ENCODE assay signal across 8 cellular contexts in the genomic region with DNA sequence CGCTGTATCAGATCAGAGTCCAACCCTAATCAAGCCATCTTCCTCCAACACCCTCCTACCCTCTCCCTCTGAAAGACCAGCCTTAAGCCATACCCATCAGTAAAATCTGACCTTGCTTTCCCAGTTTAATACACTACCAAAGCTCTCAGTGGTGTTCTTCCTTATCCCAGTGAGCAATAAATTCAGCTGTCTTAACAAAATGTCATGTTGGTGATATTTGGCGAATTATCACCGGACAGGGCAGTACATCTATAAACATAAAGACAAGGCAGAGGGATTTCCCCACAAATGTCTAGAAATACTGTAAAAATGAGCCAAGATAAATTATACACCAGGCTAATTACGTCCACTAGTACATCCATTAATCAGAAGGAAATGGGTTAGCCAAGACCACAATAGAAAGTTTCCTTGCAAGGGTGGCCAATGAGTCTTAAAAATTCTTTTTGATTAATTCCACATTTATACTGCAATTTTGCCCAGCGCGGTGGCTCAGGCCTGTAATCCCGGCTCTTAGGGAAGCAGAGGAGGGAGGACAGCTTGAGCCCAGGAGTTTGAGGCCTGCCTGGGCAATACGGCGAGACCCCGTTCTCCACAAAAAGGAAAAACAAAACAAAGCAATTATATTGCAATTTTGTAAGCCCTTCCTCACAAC. TPM values are rescaled to one million over a fixed set of nuclear protein-coding genes. Genes with fewer than 3 reads are reported as not detected.
DNase-seq lines count a peak whose midpoint lies in the region; ATAC-seq and TF ChIP-seq lines count a peak whose summit lies in the region.

No MANE protein-coding gene starts in this region.

- H3K4me2 ChIP-seq in IMR-90 (ENCODE audit: low read depth, low read length) (peak overlapping the region; percentile 99), mammary epithelial cell (ENCODE audit: insufficient read depth, low read depth, low read length) (peak overlapping the region; percentile 88)

- H3K14ac ChIP-seq in IMR-90 (replicated peaks; ENCODE audit: low read depth, low read length): peak overlapping the region; percentile 65

- H4K20me1 ChIP-seq in IMR-90 (ENCODE audit: insufficient read depth, low read length) (peaks cover 33% of the 10 kb centered on the region), mammary epithelial cell (ENCODE audit: insufficient read depth, low read length) (no peaks in the 10 kb centered on the region)

- H3K4me1 ChIP-seq in A673 (ENCODE audit: insufficient read depth, low read length, poor library complexity, severe bottlenecking) (peaks cover 5% of the 10 kb centered on the region), IMR-90 (ENCODE audit: control insufficient read depth, insufficient read depth, low read length) (peaks cover 2% of the 10 kb centered on the region), mammary epithelial cell (ENCODE audit: insufficient read depth, low read length) (peaks cover 12% of the 10 kb centered on the region), mucosa of descending colon (ENCODE audit: low read depth) (peaks cover 24% of the 10 kb centered on the region)

- H2AK5ac ChIP-seq in IMR-90 (ENCODE audit: low read depth, low read length): no peak overlapping the region

- H2BK15ac ChIP-seq in IMR-90 (ENCODE audit: low read depth, low read length): no peak overlapping the region

- peak overlapping the region; percentile 66; the same call in 1 of the 2 replicates for H4K5ac ChIP-seq in IMR-90 (ENCODE audit: low read depth, low read length)

- TF ChIP-seq CTCF in A673 (conservative IDR thresholded peaks at IDR 0.05; ENCODE audit: low read depth, low read length): no peak
- TF ChIP-seq CTCF in IMR-90 (conservative IDR thresholded peaks at IDR 0.05; ENCODE audit: low read depth, low read length): no peak
- TF ChIP-seq CTCF in mammary epithelial cell (conservative IDR thresholded peaks at IDR 0.05 in 1 of 2, IDR thresholded peaks at IDR 0.05 in 1 of 2; ENCODE audit: extremely low read depth in 1 of 2, insufficient read depth in 1 of 2, low read depth in 1 of 2, low read length in 2 of 2): no peak
- no peak for TF ChIP-seq CTCF in mucosa of descending colon (IDR thresholded peaks at IDR 0.05)

- peak overlapping the region; percentile 87; the same call in 1 of the 2 replicates for H3K56ac ChIP-seq in IMR-90 (ENCODE audit: extremely low read depth, insufficient read depth, low read length)

- H3K9me3 ChIP-seq in A673 (ENCODE audit: low read depth, low read length, poor library complexity, severe bottlenecking): no peaks in the 10 kb centered on the region
- no peaks in the 10 kb centered on the region for H3K9me3 ChIP-seq in IMR-90 (ENCODE audit: control insufficient read depth, insufficient read depth, low read length)
- H3K9me3 ChIP-seq in mammary epithelial cell (replicated peaks; ENCODE audit: insufficient read depth, low read length): no peaks in the 10 kb centered on the region
- H3K9me3 ChIP-seq in mucosa of descending colon: no peaks in the 10 kb centered on the region

- H4K91ac ChIP-seq in IMR-90 (ENCODE audit: insufficient read depth, low read depth, low read length): peak overlapping the region; percentile 76

- H2AK9ac ChIP-seq in IMR-90 (replicated peaks; ENCODE audit: low read depth, low read length, poor library complexity): peak overlapping the region; percentile 93

- CTCF ChIA-PET in A673 (lab: Charles Lee) (no interaction called here), IMR-90 (lab: Yijun Ruan, JAX) (no interaction called here), mammary epithelial cell (lab: Charles Lee; ENCODE audit: low non-redundant PET) (no interaction called here)

- H3K27ac ChIP-seq in A673 (ENCODE audit: low read depth, low read length, poor library complexity, severe bottlenecking) (peak overlapping the region; percentile 80), IMR-90 (ENCODE audit: insufficient read depth, low read length) (peak overlapping the region; percentile 89), mammary epithelial cell (ENCODE audit: insufficient read depth, low read depth, low read length) (peak overlapping the region; percentile 79)

- dilution Hi-C loops in IMR-90 (cut with HindIII; ENCODE audit: low sequenced_read_pairs, unreplicated experiment): no loop called here
- dilution Hi-C loops in mammary epithelial cell (cut with HindIII; ENCODE audit: low sequenced_read_pairs): no loop called here

- intact Hi-C loops in A673 (cut with micrococcal nuclease; ENCODE audit: unreplicated experiment): no loop called here
- intact Hi-C loops in IMR-90 (cut with micrococcal nuclease): loop anchor here (2.0 to 5.0 kb wide), 3 partner anchors 37 to 116 kb away; partner anchors contain the start of gene SLC35A1
- intact Hi-C loops in mammary epithelial cell (cut with micrococcal nuclease): loop anchor here (5.0 kb wide), 1 partner anchor 208 kb away; no protein-coding TSS in a partner anchor
- intact Hi-C loops in mucosa of descending colon (cut with DNase I, micrococcal nuclease): no loop called here

- DNase-seq in A673 (ENCODE audit: low spot score) (no peak), IMR-90 (no peak), mammary epithelial cell (peak; percentile 6), mucosa of descending colon (no peak), amniotic stem cell (lab: John Stamatoyannopoulos, UW) (no peak), NCI-H146 treated with DMSO at 0.1 percent for 48 hours (lab: John Stamatoyannopoulos, UW; ENCODE audit: unreplicated experiment) (no peak), superior temporal gyrus (ENCODE audit: extremely low spot score) (no peak)

- H3K79me1 ChIP-seq in IMR-90 (ENCODE audit: low read depth in 1 of 2, low read length in 2 of 2): peaks cover 23 to 56% of the 10 kb centered on the region in 2 experiments

- H3K9ac ChIP-seq in IMR-90 (ENCODE audit: low read depth, low read length) (peak overlapping the region; percentile 91), mammary epithelial cell (ENCODE audit: insufficient read depth, low read length) (peak overlapping the region; percentile 94)

- TF ChIP-seq POLR2A in IMR-90 (IDR thresholded peaks at IDR 0.05; ENCODE audit: low read depth, low read length): no peak

- peak overlapping the region; percentile 63 for H3K23ac ChIP-seq in IMR-90 (ENCODE audit: low read depth, low read length)

- ATAC-seq in IMR-90 (ENCODE audit: low read depth) (no peak), mucosa of descending colon (no peak), HG03095 (IDR thresholded peaks at IDR 0.05; ENCODE audit: unreplicated experiment) (no peak)

- peaks cover 93% of the 10 kb centered on the region for H3K79me2 ChIP-seq in mammary epithelial cell (ENCODE audit: insufficient read depth, low read length)

- no peak overlapping the region for H2AFZ ChIP-seq in IMR-90 (replicated peaks; ENCODE audit: low read length, poor library complexity)
- peak overlapping the region; percentile 98 for H2AFZ ChIP-seq in mammary epithelial cell (ENCODE audit: low read depth, low read length)

- in situ Hi-C loops in IMR-90 (cut with MboI; ENCODE audit: low sequenced_read_pairs) (no loop called here), mammary epithelial cell (cut with MboI; ENCODE audit: low sequenced_read_pairs in 2 of 2) (loop anchor here in 1 of 2 donors (10.0 kb wide), 1 partner anchor 206 kb away; no protein-coding TSS in a partner anchor)

- H2BK20ac ChIP-seq in IMR-90 (ENCODE audit: low read depth, low read length): no peak overlapping the region

- 50% methylated on average over 2 of the region's 10 CpGs; no CpG with 5 or more reads in 1 of the 2 experiments for WGBS in IMR-90 (ENCODE audit: extremely low coverage in 2 of 2, insufficient read length in 1 of 2), 2 experiments
- 18% methylated on average over 10 of the region's 10 CpGs for WGBS in mammary epithelial cell (ENCODE audit: low coverage, missing lambda C conversion rate)

- peak overlapping the region; percentile 67 for H3K4me3 ChIP-seq in A673 (ENCODE audit: low read depth, low read length, poor library complexity, severe bottlenecking)
- H3K4me3 ChIP-seq in IMR-90 (ENCODE audit: insufficient read depth, low read depth, low read length): peak overlapping the region; percentile 77
- peak overlapping the region; percentile 84 to 100 (median 87) for H3K4me3 ChIP-seq in mammary epithelial cell (replicated peaks in 1 of 3; ENCODE audit: insufficient read depth in 1 of 3, low read depth in 2 of 3, low read length in 3 of 3)
- H3K4me3 ChIP-seq in mucosa of descending colon: peak overlapping the region; percentile 77

- peak overlapping the region; percentile 44 for H3K18ac ChIP-seq in IMR-90 (ENCODE audit: low read depth, low read length)

- H3K27me3 ChIP-seq in A673 (replicated peaks; ENCODE audit: insufficient read depth, low read depth, low read length, poor library complexity): no peaks in the 10 kb centered on the region
- no peaks in the 10 kb centered on the region for H3K27me3 ChIP-seq in IMR-90 (ENCODE audit: control insufficient read depth, insufficient read depth, low read length)
- no peaks in the 10 kb centered on the region for H3K27me3 ChIP-seq in mammary epithelial cell (ENCODE audit: insufficient read depth, low read length)

- H3K9me1 ChIP-seq in IMR-90 (ENCODE audit: insufficient read depth, low read length): peaks cover 3% of the 10 kb centered on the region; the same call in 1 of the 2 replicates

- POLR2A ChIA-PET in A673 (lab: Charles Lee; ENCODE audit: low non-redundant PET) (no interaction called here), IMR-90 (lab: Charles Lee; ENCODE audit: unreplicated experiment) (interaction anchor here (0.6 to 0.7 kb wide), 2 partner anchors 9 to 1137 kb away, joined by 3 to 7 read pairs; no protein-coding TSS in a partner anchor)

- BruUV-seq in A673 (replicated peaks; lab: Mats Ljungman, UMichigan) (no TSS peak), IMR-90 (replicated peaks; lab: Mats Ljungman, UMichigan) (no TSS peak), mammary epithelial cell (replicated peaks; lab: Mats Ljungman, UMichigan) (no TSS peak)

- no peak for TF ChIP-seq RAD21 in IMR-90 (IDR thresholded peaks at IDR 0.05; ENCODE audit: low read length)

- peak overlapping the region; percentile 63 to 92 for H4K8ac ChIP-seq in IMR-90 (ENCODE audit: low read depth in 2 of 2, low read length in 2 of 2)

- peak overlapping the region; percentile 64 for H2BK5ac ChIP-seq in IMR-90 (ENCODE audit: low read depth, low read length, poor library complexity, severe bottlenecking)

- H3K36me3 ChIP-seq in A673 (ENCODE audit: insufficient read depth, low read length, poor library complexity, severe bottlenecking) (no peaks in the 10 kb centered on the region), IMR-90 (ENCODE audit: control insufficient read depth, insufficient read depth, low read length) (peaks cover 2% of the 10 kb centered on the region; the same call in 1 of the 2 replicates), mammary epithelial cell (ENCODE audit: insufficient read depth, low read length) (no peaks in the 10 kb centered on the region), mucosa of descending colon (ENCODE audit: low read depth) (no peaks in the 10 kb centered on the region)

- H3K4ac ChIP-seq in IMR-90 (ENCODE audit: low read depth, low read length): peak overlapping the region; percentile 68

- H2BK120ac ChIP-seq in IMR-90 (ENCODE audit: low read depth, low read length): 0 out of 2 replicates have a peak overlapping the region, but pooled peaks have one; percentile 17

RNA-seq across cellular contexts. Expression of gene RARS2, which starts 0.9 kb away (rescaled TPM):
- total RNA-seq in A673 (2021): 44.3 and 47.2 TPM in 2 replicates
- 33.0 and 56.9 TPM in 2 replicates for total RNA-seq in IMR-90 (2012; rRNA removed)
- 16.2 and 19.9 TPM in 2 replicates for polyA plus RNA-seq in IMR-90 (2012; rRNA removed)
- 1.8 and 2.7 TPM in 2 replicates for polyA plus RNA-seq in IMR-90 (2012; cell fraction: cytosol; rRNA removed)
- 2.3 and 30.1 TPM in 2 replicates for polyA plus RNA-seq in IMR-90 (2012; cell fraction: nucleus; rRNA removed; ENCODE audit: low replicate concordance)
- 10 to 100 TPM; 32.2 to 33.8 TPM for total RNA-seq in mammary epithelial cell
- 9.2 TPM for polyA plus RNA-seq in mammary epithelial cell
- polyA minus RNA-seq in mammary epithelial cell: 15.5 TPM
- total RNA-seq in mucosa of descending colon: 10 to 100 TPM; 27.8 to 34.4 (median 30.7) TPM

RNA-seq across cellular contexts. Expression of gene ORC3, which starts 1.1 kb away (rescaled TPM):
- total RNA-seq in A673 (2021) (46.5 and 48.8 TPM in 2 replicates), IMR-90 (2012; rRNA removed) (30.6 and 33.1 TPM in 2 replicates), mammary epithelial cell (10 to 100 TPM; 21.5 to 22.2 TPM), mucosa of descending colon (10 to 100 TPM; 15.9 to 17.3 (median 16.1) TPM)
- polyA plus RNA-seq in IMR-90 (2012; rRNA removed) (17.8 and 22.3 TPM in 2 replicates), mammary epithelial cell (23.4 TPM)
- 3.3 and 6.1 TPM in 2 replicates for polyA plus RNA-seq in IMR-90 (2012; cell fraction: cytosol; rRNA removed)
- 2.1 and 24.0 TPM in 2 replicates for polyA plus RNA-seq in IMR-90 (2012; cell fraction: nucleus; rRNA removed; ENCODE audit: low replicate concordance)
- polyA minus RNA-seq in mammary epithelial cell: 9.9 TPM

Comparison
In these comparisons a context has a peak if more than half of its experiments do, and no peak if none do; other contexts are left out.
1. intact Hi-C loops: an anchor here in IMR-90 (2.0 to 5.0 kb wide) and mammary epithelial cell (5.0 kb wide); none called in A673 and mucosa of descending colon.